Comparison of ENCODE assay signal across 12 cellular contexts in genomic region chr1:25688390-25689119, GRCh38.
A peak's percentile ranks its signal among the peaks of the same experiment; 100 is the strongest.
DNase-seq lines count a peak whose midpoint lies in the region; ATAC-seq and TF ChIP-seq lines count a peak whose summit lies in the region.
"Had no signal": no experiment of that assay in that cellular context is flagged by ENCODE, and none has a peak within 500 bp of the region (broad histone marks: within the 10 kb centered on the region; RNA-seq: fewer than 3 reads in every experiment).

No MANE protein-coding gene starts in this region.

- H3K4me2 ChIP-seq in GM23248 (ENCODE audit: unreplicated experiment), result no peak overlapping the region

- ATAC-seq in heart left ventricle, result peak in 3 of 4 donors; percentile 45 to 79 (median 74)
- no peak for ATAC-seq in GM21390 (IDR thresholded peaks at IDR 0.05; ENCODE audit: unreplicated experiment)
- ATAC-seq in HG03095 (IDR thresholded peaks at IDR 0.05; ENCODE audit: unreplicated experiment), result no peak

- no peak overlapping the region for H3K27ac ChIP-seq in GM23248
- peak overlapping the region; percentile 51 for H3K27ac ChIP-seq in VCaP
- peak overlapping the region in 11 of 12 donors; percentile 11 to 69 (median 50) for H3K27ac ChIP-seq in heart left ventricle
- peak overlapping the region in 5 of 8 donors; percentile 14 to 53 (median 34) for H3K27ac ChIP-seq in spleen

- H3K36me3 ChIP-seq in GM23248 (ENCODE audit: low read depth) (no peaks in the 10 kb centered on the region), heart left ventricle (peaks cover 0 to 3% (median 0%) of the 10 kb centered on the region in 9 donors), spleen (peaks cover 0 to 9% (median 0%) of the 10 kb centered on the region in 6 donors)

- in situ Hi-C loops in GM23248 (cut with MboI), result no loop called here

- H3K4me1 ChIP-seq in GM23248 (ENCODE audit: insufficient read depth) (peaks cover 12% of the 10 kb centered on the region; the same call in 1 of the 2 replicates), heart left ventricle (peaks cover 0 to 46% (median 19%) of the 10 kb centered on the region in 12 donors), spleen (peaks cover 0 to 74% (median 16%) of the 10 kb centered on the region in 6 donors)

- DNase-seq in GM23248 (peak; percentile 46), heart left ventricle (peak in 1 of 5 donors; percentile 55), spleen (no peak)
- DNase-seq in stimulated activated CD8-positive, alpha-beta memory T cell treated with anti-CD3 and anti-CD28 coated beads, Interleukin-4, amount 100 ng/mL, for 48 hours, result no peak
- DNase-seq: activated CD4-positive, alpha-beta T cell treated with anti-CD3 and anti-CD28 coated beads, Interleukin-2, amount 10 ng/mL, durations not matched to agents 24 days and 14 days; activated naive CD4-positive, alpha-beta T cell treated with Interleukin-2 at 50 U/mL for 16 hours; DND-41; effector CD8-positive, alpha-beta T cell; NCI-H510A treated with DMSO at 0.1 percent for 48 hours had no signal

- TF ChIP-seq POLR2A in heart left ventricle (IDR thresholded peaks at IDR 0.05) (no peak), spleen (IDR thresholded peaks at IDR 0.05) (no peak)

- H3K27me3 ChIP-seq in GM23248 (replicated peaks; ENCODE audit: insufficient read depth), result peaks cover 3% of the 10 kb centered on the region; the same call in 1 of the 2 replicates
- no peaks in the 10 kb centered on the region for H3K27me3 ChIP-seq in heart left ventricle
- no peaks in the 10 kb centered on the region for H3K27me3 ChIP-seq in spleen (replicated peaks in 1 of 7)

- no peaks in the 10 kb centered on the region for H4K20me1 ChIP-seq in GM23248 (ENCODE audit: insufficient read depth)

- WGBS in GM23248 (ENCODE audit: low coverage in 1 of 2, low lambda C conversion rate in 2 of 2, missing lambda C conversion rate in 2 of 2), 2 experiments, result 40 to 41% methylated on average over 9 of the region's 9 CpGs
- 39 to 58% (median 42%) methylated on average over 9 of the region's 9 CpGs for WGBS in heart left ventricle, 4 donors
- WGBS in spleen, 5 donors, result 79 to 82% (median 80%) methylated on average over 8 to 9 of the region's 9 CpGs

- no peaks in the 10 kb centered on the region for H3K79me2 ChIP-seq in GM23248 (ENCODE audit: insufficient read depth)

- TF ChIP-seq CTCF in VCaP (conservative IDR thresholded peaks at IDR 0.05) (no peak), heart left ventricle (IDR thresholded peaks at IDR 0.05) (no peak), spleen (IDR thresholded peaks at IDR 0.05 in 8 of 11, conservative IDR thresholded peaks at IDR 0.05 in 3 of 11) (no peak)

- H3K9me3 ChIP-seq in GM23248 (ENCODE audit: low read depth) (no peaks in the 10 kb centered on the region), heart left ventricle (no peaks in the 10 kb centered on the region), spleen (no peaks in the 10 kb centered on the region)

- H3K4me3 ChIP-seq in GM23248 (no peak overlapping the region), heart left ventricle (no peak overlapping the region), spleen (no peak overlapping the region)

- no peak overlapping the region for H3K9ac ChIP-seq in GM23248

- peak overlapping the region; percentile 12; the same call in 1 of the 2 replicates for H2AFZ ChIP-seq in GM23248

- H3F3A ChIP-seq in GM23248 (ENCODE audit: insufficient read depth), result 0 out of 2 replicates have a peak, but pooled peaks cover under 1% of the 10 kb centered on the region

- intact Hi-C loops in heart left ventricle (cut with DNase I) (loop anchor here in 3 of 10 donors (5.0 kb wide), 2 partner anchors 66 to 76 kb away; no protein-coding TSS in a partner anchor), spleen (cut with DNase I; ENCODE audit: low total_unique reads) (no loop called here)

- H3K9me2 ChIP-seq in GM23248 (ENCODE audit: insufficient read depth), result no peaks in the 10 kb centered on the region

Comparison
In these comparisons a context has a peak if more than half of its experiments do, and no peak if none do; other contexts are left out.
1. ATAC-seq: peak in heart left ventricle (3 of 4); none in GM21390 (single experiment) and HG03095 (single experiment).